Comparison of ENCODE assay signal across 16 cellular contexts in genomic region chr10:3911241-3911640, GRCh38.
DNase-seq lines count a peak whose midpoint lies in the region; ATAC-seq and TF ChIP-seq lines count a peak whose summit lies in the region.
"Had no signal": no experiment of that assay in that cellular context is flagged by ENCODE, and none has a peak within 500 bp of the region (broad histone marks: within the 10 kb centered on the region; RNA-seq: fewer than 3 reads in every experiment).

No MANE protein-coding gene starts in this region.

- H3K27ac ChIP-seq in right atrium auricular region (peak overlapping the region; percentile 66 to 88), esophagus squamous epithelium (peak overlapping the region in 3 of 4 donors; percentile 19 to 49 (median 30)), uterus (peak overlapping the region; percentile 69 to 73)
- H3K27ac ChIP-seq: C4-2B, PC-9 had no signal

- H3K4me3 ChIP-seq in right atrium auricular region (peak overlapping the region in 1 of 2 donors; percentile 38), esophagus squamous epithelium (no peak overlapping the region), uterus (no peak overlapping the region)
- H3K4me3 ChIP-seq: A549, PC-9 had no signal

- intact Hi-C loops in Right ventricle myocardium superior (cut with DNase I) (loop anchor here (10.0 kb wide), 2 partner anchors 126 to 754 kb away; partner anchors contain the start of gene KLF6), esophagus squamous epithelium (cut with DNase I) (no loop called here), uterus (cut with DNase I; ENCODE audit: low total_unique reads) (no loop called here)

- H3K36me3 ChIP-seq in right atrium auricular region = no peaks in the 10 kb centered on the region
- H3K36me3 ChIP-seq in esophagus squamous epithelium = no peaks in the 10 kb centered on the region
- no peaks in the 10 kb centered on the region for H3K36me3 ChIP-seq in uterus

- TF ChIP-seq CTCF in right atrium auricular region (IDR thresholded peaks at IDR 0.05) = no peak
- no peak for TF ChIP-seq CTCF in esophagus squamous epithelium (IDR thresholded peaks at IDR 0.05)
- TF ChIP-seq CTCF in omental fat pad (IDR thresholded peaks at IDR 0.05) = no peak
- no peak for TF ChIP-seq CTCF in uterus (IDR thresholded peaks at IDR 0.05)

- TF ChIP-seq POLR2A in esophagus squamous epithelium (IDR thresholded peaks at IDR 0.05) (no peak), uterus (IDR thresholded peaks at IDR 0.05) (no peak)

- H3K27me3 ChIP-seq in right atrium auricular region = no peaks in the 10 kb centered on the region
- no peaks in the 10 kb centered on the region for H3K27me3 ChIP-seq in esophagus squamous epithelium
- H3K27me3 ChIP-seq in uterus = no peaks in the 10 kb centered on the region

- H3K4me1 ChIP-seq in right atrium auricular region = peaks cover 0 to 4% of the 10 kb centered on the region in 2 donors
- H3K4me1 ChIP-seq in esophagus squamous epithelium = peaks cover 0 to 17% (median 3%) of the 10 kb centered on the region in 3 donors
- no peaks in the 10 kb centered on the region for H3K4me1 ChIP-seq in uterus
- H3K4me1 ChIP-seq: A549 had no signal

- ATAC-seq in Right ventricle myocardium superior (ENCODE audit: poor library complexity) = no peak
- peak; percentile 5 for ATAC-seq in omental fat pad (ENCODE audit: low FRiP score)
- no peak for ATAC-seq in HG03520 (IDR thresholded peaks at IDR 0.05; ENCODE audit: unreplicated experiment)
- ATAC-seq: A549 had no signal

- DNase-seq in right atrium auricular region (ENCODE audit: low spot score) (no peak), Right ventricle myocardium superior (no peak), esophagus squamous epithelium (lab: John Stamatoyannopoulos, UW) (no peak), omental fat pad (ENCODE audit: low spot score) (no peak), uterus (no peak), SK-N-DZ (ENCODE audit: low spot score) (no peak), NCI-H1417 (lab: John Stamatoyannopoulos, UW) (no peak)
- DNase-seq: H7, Kasumi-1, NCI-H2029, NCI-H2171 treated with DMSO at 0.1 percent for 48 hours, NCI-H774, PC-9 had no signal

- H3K9me3 ChIP-seq in right atrium auricular region (no peaks in the 10 kb centered on the region), esophagus squamous epithelium (no peaks in the 10 kb centered on the region), uterus (no peaks in the 10 kb centered on the region)
- H3K9me3 ChIP-seq: A549 had no signal

- 85 to 86% methylated on average over 6 of the region's 6 CpGs for WGBS in esophagus squamous epithelium, 2 donors
